Comparison of ENCODE assay signal across 8 cellular contexts in genomic region chr12:40226652-40227051, GRCh38. TPM values are rescaled to one million over a fixed set of nuclear protein-coding genes. Genes with fewer than 3 reads are reported as not detected.
A peak's percentile ranks its signal among the peaks of the same experiment; 100 is the strongest.
DNase-seq lines count a peak whose midpoint lies in the region; ATAC-seq, FAIRE-seq and TF ChIP-seq lines count a peak whose summit lies in the region.

No MANE protein-coding gene starts in this region.

- H3K4me1 ChIP-seq in astrocyte (ENCODE audit: insufficient read depth, low read length): no peaks in the 10 kb centered on the region
- H3K4me1 ChIP-seq in mesenchymal stem cell (ENCODE audit: control insufficient read depth, insufficient read depth, low read depth, low read length): peaks cover 7% of the 10 kb centered on the region
- H3K4me1 ChIP-seq in CD8-positive, alpha-beta memory T cell (ENCODE audit: insufficient read depth, low read length): no peaks in the 10 kb centered on the region

- H3K79me1 ChIP-seq in mesenchymal stem cell (replicated peaks; ENCODE audit: low read length, poor library complexity, severe bottlenecking): no peaks in the 10 kb centered on the region

- no peak overlapping the region for H4K8ac ChIP-seq in mesenchymal stem cell (ENCODE audit: low read length)

- H3K27me3 ChIP-seq in astrocyte (ENCODE audit: insufficient read depth, low read length) (no peaks in the 10 kb centered on the region), mesenchymal stem cell (ENCODE audit: control insufficient read depth in 1 of 2, insufficient read depth in 1 of 2, low read length in 2 of 2) (no peaks in the 10 kb centered on the region)
- H3K27me3 ChIP-seq in CD8-positive, alpha-beta memory T cell (ENCODE audit: insufficient read depth, low read length, poor library complexity, severe bottlenecking): peaks cover 4% of the 10 kb centered on the region

- H3K36me3 Mint-ChIP-seq in astrocyte (ENCODE audit: low read depth, unreplicated experiment): no peaks in the 10 kb centered on the region
- peaks cover 0 to 4% (median 0%) of the 10 kb centered on the region in 3 donors for H3K36me3 Mint-ChIP-seq in CD8-positive, alpha-beta memory T cell

- H3K4me2 ChIP-seq in astrocyte (ENCODE audit: low read length) (peak overlapping the region; percentile 21), mesenchymal stem cell (ENCODE audit: low read length, poor library complexity, severe bottlenecking) (no peak overlapping the region)

- no peak overlapping the region for H2BK5ac ChIP-seq in mesenchymal stem cell (ENCODE audit: low read depth, low read length, poor library complexity, severe bottlenecking)

- no peaks in the 10 kb centered on the region for H3K79me2 ChIP-seq in astrocyte (ENCODE audit: insufficient read depth, low read length)

- H2BK120ac ChIP-seq in mesenchymal stem cell (ENCODE audit: low read depth, low read length): no peak overlapping the region

- H2BK15ac ChIP-seq in mesenchymal stem cell (ENCODE audit: low read depth, poor library complexity, severe bottlenecking): no peak overlapping the region

- no peak overlapping the region for H4K91ac ChIP-seq in mesenchymal stem cell (ENCODE audit: low read length)

- H3K14ac ChIP-seq in mesenchymal stem cell (ENCODE audit: low read length in 2 of 2): no peak overlapping the region

- no peaks in the 10 kb centered on the region for H3K36me3 ChIP-seq in astrocyte (ENCODE audit: insufficient read depth, low read length)
- no peaks in the 10 kb centered on the region for H3K36me3 ChIP-seq in mesenchymal stem cell (ENCODE audit: control insufficient read depth in 1 of 2, insufficient read depth in 2 of 2, low read depth in 1 of 2, low read length in 2 of 2)
- no peaks in the 10 kb centered on the region for H3K36me3 ChIP-seq in CD8-positive, alpha-beta memory T cell (ENCODE audit: insufficient read depth, low read length)

- H4K20me1 ChIP-seq in astrocyte (ENCODE audit: insufficient read depth, low read length): no peaks in the 10 kb centered on the region

- no peaks in the 10 kb centered on the region for H3K9me3 Mint-ChIP-seq in astrocyte (ENCODE audit: unreplicated experiment)
- peaks cover 2 to 9% (median 5%) of the 10 kb centered on the region in 5 donors for H3K9me3 Mint-ChIP-seq in CD8-positive, alpha-beta memory T cell

- no peak overlapping the region for H3K27ac Mint-ChIP-seq in astrocyte (ENCODE audit: unreplicated experiment)
- H3K27ac Mint-ChIP-seq in CD8-positive, alpha-beta memory T cell: no peak overlapping the region

- H2BK12ac ChIP-seq in mesenchymal stem cell (ENCODE audit: low read length in 2 of 2): no peak overlapping the region

- no peak overlapping the region for H3K23ac ChIP-seq in mesenchymal stem cell (ENCODE audit: low read length in 2 of 2)

- peak overlapping the region; percentile 34 for H3K4me3 ChIP-seq in AG10803 (ENCODE audit: low read length)
- no peak overlapping the region for H3K4me3 ChIP-seq in astrocyte (ENCODE audit: insufficient read depth, low read depth, low read length)
- H3K4me3 ChIP-seq in mesenchymal stem cell (ENCODE audit: insufficient read depth in 1 of 2, low read depth in 1 of 2, low read length in 2 of 2): peak overlapping the region in 1 of 2 experiments; percentile 91
- H3K4me3 ChIP-seq in CD8-positive, alpha-beta memory T cell (ENCODE audit: low read length): no peak overlapping the region

- ATAC-seq in HG02759 (IDR thresholded peaks at IDR 0.05; ENCODE audit: unreplicated experiment): peak; percentile 25

- no peaks in the 10 kb centered on the region for H3K9me3 ChIP-seq in astrocyte (ENCODE audit: insufficient read depth, low read depth, low read length)
- H3K9me3 ChIP-seq in mesenchymal stem cell (ENCODE audit: control insufficient read depth, low read length): no peaks in the 10 kb centered on the region
- no peaks in the 10 kb centered on the region for H3K9me3 ChIP-seq in CD8-positive, alpha-beta memory T cell (ENCODE audit: low read length)

- no peaks in the 10 kb centered on the region for H3K4me1 Mint-ChIP-seq in astrocyte (ENCODE audit: low read depth, unreplicated experiment)
- peaks cover 13 to 29% (median 16%) of the 10 kb centered on the region in 3 donors for H3K4me1 Mint-ChIP-seq in CD8-positive, alpha-beta memory T cell

- CTCF ChIA-PET in CD8-positive, alpha-beta memory T cell (lab: Charles Lee): no interaction called here

- H2AK5ac ChIP-seq in mesenchymal stem cell (ENCODE audit: low read length, severe bottlenecking): no peak overlapping the region

- no peak overlapping the region for H3K4ac ChIP-seq in mesenchymal stem cell (ENCODE audit: low read depth in 1 of 2, low read length in 2 of 2)

- DNase-seq in AG10803 (ENCODE audit: low read depth): peak; percentile 81
- peak; percentile 86 for DNase-seq in astrocyte (ENCODE audit: low read depth)
- DNase-seq in mesenchymal stem cell: no peak
- no peak for DNase-seq in CD8-positive, alpha-beta memory T cell
- no peak for DNase-seq in activated CD4-positive, alpha-beta T cell treated with anti-CD3 and anti-CD28 coated beads, Interleukin-2, amount 50 U/mL, for 48 hours
- DNase-seq in NCI-H1105 treated with DMSO at 0.1 percent for 48 hours (lab: John Stamatoyannopoulos, UW): no peak
- DNase-seq in T-helper 1 cell: no peak

- no peak overlapping the region for H3K9ac ChIP-seq in astrocyte (ENCODE audit: low read length)
- peak overlapping the region; percentile 91 for H3K9ac ChIP-seq in mesenchymal stem cell (ENCODE audit: low read length)

- no peak overlapping the region for H3K4me3 Mint-ChIP-seq in astrocyte (ENCODE audit: unreplicated experiment)
- H3K4me3 Mint-ChIP-seq in CD8-positive, alpha-beta memory T cell: no peak overlapping the region

- peaks cover 27% of the 10 kb centered on the region for H3K27me3 Mint-ChIP-seq in astrocyte (ENCODE audit: low read depth, unreplicated experiment)
- peaks cover 13 to 34% of the 10 kb centered on the region in 2 donors for H3K27me3 Mint-ChIP-seq in CD8-positive, alpha-beta memory T cell

- peak overlapping the region; percentile 44 for H2AFZ ChIP-seq in astrocyte (ENCODE audit: low read depth, low read length)
- H2AFZ ChIP-seq in mesenchymal stem cell (ENCODE audit: low read depth, low read length): no peak overlapping the region

- FAIRE-seq in astrocyte (lab: Jason Lieb, UNC): peak; percentile 49

- H3K18ac ChIP-seq in mesenchymal stem cell (ENCODE audit: low read depth in 1 of 2, low read length in 2 of 2): no peak overlapping the region

- 76% methylated on average over 4 of the region's 4 CpGs for WGBS in mesenchymal stem cell

- H3K27ac ChIP-seq in astrocyte (ENCODE audit: low read depth, low read length) (no peak overlapping the region), mesenchymal stem cell (ENCODE audit: low read length, poor library complexity, severe bottlenecking) (no peak overlapping the region)
- no peak overlapping the region for H3K27ac ChIP-seq in CD8-positive, alpha-beta memory T cell (ENCODE audit: low read depth, low read length)

- TF ChIP-seq CTCF in AG10803 (conservative IDR thresholded peaks at IDR 0.05; ENCODE audit: low read length): no peak
- TF ChIP-seq CTCF in astrocyte (IDR thresholded peaks at IDR 0.05; ENCODE audit: insufficient read depth, low read depth, low read length): no peak

- POLR2A ChIA-PET in CD8-positive, alpha-beta memory T cell (lab: Charles Lee): no interaction called here

RNA-seq across cellular contexts. Expression of gene LRRK2, which starts 1.9 kb away (rescaled TPM):
- total RNA-seq in astrocyte: 0.02 TPM in 1 of 2 replicates, not detected in the other
- polyA plus RNA-seq in mesenchymal stem cell (2013, experiment 1 of 2): 0.14 TPM
- polyA plus RNA-seq in mesenchymal stem cell (2013, experiment 2 of 2): 0.18 TPM
- under 1 TPM; 0.31 TPM for total RNA-seq in CD8-positive, alpha-beta memory T cell
- polyA plus RNA-seq in CD8-positive, alpha-beta memory T cell: not detected

Comparison
In these comparisons a context has a peak if more than half of its experiments do, and no peak if none do; other contexts are left out.
1. DNase-seq: peak in AG10803 (single experiment) and astrocyte (single experiment); none in mesenchymal stem cell (single experiment), CD8-positive, alpha-beta memory T cell (0 of 5), activated CD4-positive, alpha-beta T cell treated with anti-CD3 and anti-CD28 coated beads, Interleukin-2, amount 50 U/mL, for 48 hours (0 of 2), NCI-H1105 treated with DMSO at 0.1 percent for 48 hours (single experiment) and T-helper 1 cell (0 of 5).